Comparison of ENCODE assay signal across 8 cellular contexts in the genomic region with DNA sequence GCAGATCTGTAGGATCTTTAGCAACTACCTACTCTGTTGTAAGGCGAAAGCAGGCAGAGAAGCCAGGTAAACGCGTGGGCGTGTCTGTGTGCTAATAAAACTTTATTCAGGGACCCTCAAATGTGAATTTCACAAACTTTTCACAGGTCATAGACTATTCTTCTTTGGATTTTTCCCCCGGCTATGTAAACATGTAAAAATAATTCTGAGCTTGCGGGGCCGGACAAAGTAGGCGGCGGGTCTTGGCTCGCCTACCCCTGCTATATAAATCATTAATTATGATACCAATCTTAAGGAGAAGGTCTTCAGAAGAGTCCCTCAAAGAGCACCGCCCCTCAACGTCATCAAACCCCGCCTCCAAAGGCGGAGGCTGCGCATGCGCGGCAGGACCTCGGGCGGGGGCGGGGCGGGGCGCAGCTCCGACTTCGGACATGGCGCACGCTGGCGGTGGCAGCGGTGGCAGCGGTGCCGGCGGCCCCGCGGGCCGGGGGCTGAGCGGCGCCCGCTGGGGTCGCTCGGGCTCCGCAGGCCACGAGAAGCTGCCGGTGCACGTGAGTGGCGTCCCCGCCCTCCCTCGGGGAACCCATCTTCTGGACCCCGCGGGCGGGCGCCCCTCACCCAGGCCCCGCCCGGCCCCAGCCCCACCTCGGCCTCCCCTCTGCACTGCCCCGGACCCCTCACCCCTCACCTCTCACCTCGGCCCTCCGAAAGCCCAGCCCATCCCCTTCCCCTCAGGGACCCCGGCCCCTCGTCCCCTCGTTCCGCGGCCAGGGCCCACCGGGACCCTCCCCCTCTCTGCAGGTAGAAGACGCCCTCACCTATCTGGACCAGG. TPM values are rescaled to one million over a fixed set of nuclear protein-coding genes. Genes with fewer than 3 reads are reported as not detected.
DNase-seq lines count a peak whose midpoint lies in the region; ATAC-seq and TF ChIP-seq lines count a peak whose summit lies in the region.

A gene with protein sequence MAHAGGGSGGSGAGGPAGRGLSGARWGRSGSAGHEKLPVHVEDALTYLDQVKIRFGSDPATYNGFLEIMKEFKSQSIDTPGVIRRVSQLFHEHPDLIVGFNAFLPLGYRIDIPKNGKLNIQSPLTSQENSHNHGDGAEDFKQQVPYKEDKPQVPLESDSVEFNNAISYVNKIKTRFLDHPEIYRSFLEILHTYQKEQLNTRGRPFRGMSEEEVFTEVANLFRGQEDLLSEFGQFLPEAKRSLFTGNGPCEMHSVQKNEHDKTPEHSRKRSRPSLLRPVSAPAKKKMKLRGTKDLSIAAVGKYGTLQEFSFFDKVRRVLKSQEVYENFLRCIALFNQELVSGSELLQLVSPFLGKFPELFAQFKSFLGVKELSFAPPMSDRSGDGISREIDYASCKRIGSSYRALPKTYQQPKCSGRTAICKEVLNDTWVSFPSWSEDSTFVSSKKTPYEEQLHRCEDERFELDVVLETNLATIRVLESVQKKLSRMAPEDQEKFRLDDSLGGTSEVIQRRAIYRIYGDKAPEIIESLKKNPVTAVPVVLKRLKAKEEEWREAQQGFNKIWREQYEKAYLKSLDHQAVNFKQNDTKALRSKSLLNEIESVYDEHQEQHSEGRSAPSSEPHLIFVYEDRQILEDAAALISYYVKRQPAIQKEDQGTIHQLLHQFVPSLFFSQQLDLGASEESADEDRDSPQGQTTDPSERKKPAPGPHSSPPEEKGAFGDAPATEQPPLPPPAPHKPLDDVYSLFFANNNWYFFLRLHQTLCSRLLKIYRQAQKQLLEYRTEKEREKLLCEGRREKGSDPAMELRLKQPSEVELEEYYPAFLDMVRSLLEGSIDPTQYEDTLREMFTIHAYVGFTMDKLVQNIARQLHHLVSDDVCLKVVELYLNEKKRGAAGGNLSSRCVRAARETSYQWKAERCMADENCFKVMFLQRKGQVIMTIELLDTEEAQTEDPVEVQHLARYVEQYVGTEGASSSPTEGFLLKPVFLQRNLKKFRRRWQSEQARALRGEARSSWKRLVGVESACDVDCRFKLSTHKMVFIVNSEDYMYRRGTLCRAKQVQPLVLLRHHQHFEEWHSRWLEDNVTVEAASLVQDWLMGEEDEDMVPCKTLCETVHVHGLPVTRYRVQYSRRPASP (plus strand): TSS at position 409 of the 832 bp plus-strand sequence. CDS start 23 bp downstream, at position 432.

- H3K27ac Mint-ChIP-seq in naive thymus-derived CD8-positive, alpha-beta T cell, result peak within 1 kb of the TSS; percentile 68 to 93 (median 92)
- H3K27ac Mint-ChIP-seq in stimulated activated memory B cell treated with anti-CD40 and anti-IgM and Interleukin-4, amounts not matched to agents 10 μg/mL and 1 μg/mL and 100 μg/mL, for 72 hours, result peak within 1 kb of the TSS; percentile 80

- peaks cover 14 to 20% (median 14%) of the 10 kb centered on the region in 5 donors for H3K27me3 Mint-ChIP-seq in naive thymus-derived CD8-positive, alpha-beta T cell
- H3K27me3 Mint-ChIP-seq in stimulated activated memory B cell treated with anti-CD40 and anti-IgM and Interleukin-4, amounts not matched to agents 10 μg/mL and 1 μg/mL and 100 μg/mL, for 72 hours, result peaks cover 30% of the 10 kb centered on the region

- no peak for TF ChIP-seq CTCF in AG04450 (IDR thresholded peaks at IDR 0.05; ENCODE audit: low read depth, low read length)

- peak within 1 kb of the TSS; percentile 76 to 91 (median 87) for H3K4me3 Mint-ChIP-seq in naive thymus-derived CD8-positive, alpha-beta T cell
- peak within 1 kb of the TSS; percentile 87 for H3K4me3 Mint-ChIP-seq in stimulated activated memory B cell treated with anti-CD40 and anti-IgM and Interleukin-4, amounts not matched to agents 10 μg/mL and 1 μg/mL and 100 μg/mL, for 72 hours

- H3K4me3 ChIP-seq in AG04450 (ENCODE audit: low read depth, low read length), result peak within 1 kb of the TSS; percentile 92

- DNase-seq in AG04450 (ENCODE audit: low read depth, low spot score) (peak; percentile 54), Kasumi-1 (lab: John Stamatoyannopoulos, UW) (peak; percentile 72 to 78), SHP77 (lab: John Stamatoyannopoulos, UW) (peak; percentile 85 to 89), fibroblast of peridontal ligament (ENCODE audit: extremely low read depth) (peak; percentile 81)
- peak; percentile 87 for DNase-seq in activated effector memory CD4-positive, alpha-beta T cell treated with Interleukin-2 at 50 U/mL for 16 hours
- DNase-seq in naive thymus-derived CD8-positive, alpha-beta T cell, result peak; percentile 82 to 92 (median 88)

- peak within 1 kb of the TSS; percentile 21 for H3K27ac ChIP-seq in AG04450 (ENCODE audit: low read depth, low read length)

- H3K27me3 ChIP-seq in AG04450 (ENCODE audit: control insufficient read depth, insufficient read depth, low read length), result no peaks in the 10 kb centered on the region

- POLR2A ChIA-PET in AG04450 (lab: Yijun Ruan, JAX), result no interaction called here
- POLR2A ChIA-PET in naive thymus-derived CD8-positive, alpha-beta T cell (lab: Charles Lee), result no interaction called here

- no peaks in the 10 kb centered on the region for H3K9me3 Mint-ChIP-seq in naive thymus-derived CD8-positive, alpha-beta T cell
- no peaks in the 10 kb centered on the region for H3K9me3 Mint-ChIP-seq in stimulated activated memory B cell treated with anti-CD40 and anti-IgM and Interleukin-4, amounts not matched to agents 10 μg/mL and 1 μg/mL and 100 μg/mL, for 72 hours

- H3K9me3 ChIP-seq in AG04450 (ENCODE audit: control insufficient read depth, insufficient read depth, low read length), result no peaks in the 10 kb centered on the region

- CTCF ChIA-PET in AG04450 (lab: Charles Lee), result no interaction called here

- ATAC-seq in GM19035 (IDR thresholded peaks at IDR 0.05; ENCODE audit: unreplicated experiment), result peak; percentile 78
- ATAC-seq in naive thymus-derived CD8-positive, alpha-beta T cell, result peak; percentile 95 to 96
- peak; percentile 85 for ATAC-seq in stimulated activated memory B cell treated with anti-CD40 and anti-IgM and Interleukin-4, amounts not matched to agents 10 μg/mL and 1 μg/mL and 100 μg/mL, for 72 hours

- peaks cover 16 to 51% (median 38%) of the 10 kb centered on the region in 4 donors for H3K4me1 Mint-ChIP-seq in naive thymus-derived CD8-positive, alpha-beta T cell
- H3K4me1 Mint-ChIP-seq in stimulated activated memory B cell treated with anti-CD40 and anti-IgM and Interleukin-4, amounts not matched to agents 10 μg/mL and 1 μg/mL and 100 μg/mL, for 72 hours, result peaks cover 47% of the 10 kb centered on the region

- H3K36me3 Mint-ChIP-seq in naive thymus-derived CD8-positive, alpha-beta T cell, result peaks cover 0 to 32% (median 9%) of the 10 kb centered on the region in 3 donors
- H3K36me3 Mint-ChIP-seq in stimulated activated memory B cell treated with anti-CD40 and anti-IgM and Interleukin-4, amounts not matched to agents 10 μg/mL and 1 μg/mL and 100 μg/mL, for 72 hours, result peaks cover 25% of the 10 kb centered on the region

RNA-seq across cellular contexts. Expression of the gene that starts here (rescaled TPM):
- polyA plus RNA-seq in AG04450 (2011; rRNA removed), result 18.8 and 26.2 TPM in 2 replicates
- polyA minus RNA-seq in AG04450 (2011; rRNA and poly(A)+ RNA removed), result 23.2 and 27.3 TPM in 2 replicates
- 100 to 1,000 TPM in 1 of 2 experiments, 10 to 100 TPM in 1; 99.6 to 104 TPM for total RNA-seq in naive thymus-derived CD8-positive, alpha-beta T cell
- polyA plus RNA-seq in naive thymus-derived CD8-positive, alpha-beta T cell, result 1 to 10 TPM; 2.2 to 5.2 (median 3.2) TPM

Comparison
In these comparisons a context has a peak if more than half of its experiments do, and no peak if none do; other contexts are left out.
1. Peak in every context shown above with its lines: DNase-seq, ATAC-seq, H3K4me3 ChIP-seq and H3K27ac ChIP-seq.